Comparison of ENCODE assay signal across 1 cellular context in genomic region chr2:72759755-72760154, GRCh38.
TF ChIP-seq lines count a peak whose summit lies in the region.

No MANE protein-coding gene starts in this region.

TF ChIP-seq in HepG2, 621 proteins besides CTCF, POLR2A, EP300 and RAD21 (continued from another document):
- TF ChIP-seq GMEB2 (CRISPR knock-in tag; IDR thresholded peaks at IDR 0.05; ENCODE audit: low read depth) (no peak), ZNF788 (CRISPR knock-in tag; IDR thresholded peaks at IDR 0.05; ENCODE audit: borderline replicate concordance) (no peak), ZNF629 (CRISPR knock-in tag; conservative IDR thresholded peaks at IDR 0.05) (no peak), MTA1 (CRISPR knock-in tag; IDR thresholded peaks at IDR 0.05; ENCODE audit: borderline replicate concordance) (no peak), SP140L (CRISPR knock-in tag; IDR thresholded peaks at IDR 0.05; ENCODE audit: borderline replicate concordance) (no peak), SAP130 (CRISPR knock-in tag; IDR thresholded peaks at IDR 0.05; ENCODE audit: low read depth) (peak; percentile 23; the same call in 1 of the 2 replicates), ATF7-NPFF (CRISPR knock-in tag; IDR thresholded peaks at IDR 0.05; ENCODE audit: low read depth) (no peak), ZNF30 (CRISPR knock-in tag; IDR thresholded peaks at IDR 0.05) (no peak), PHB2 (IDR thresholded peaks at IDR 0.05; ENCODE audit: partially characterized antibody) (no peak), NCOA2 (CRISPR knock-in tag; IDR thresholded peaks at IDR 0.05) (0 out of 2 replicates have a peak, but pooled peaks have one; percentile 25), CEBPB (IDR thresholded peaks at IDR 0.05; ENCODE audit: borderline replicate concordance, low read depth, low read length) (peak; percentile 68; the same call in 1 of the 2 replicates), SALL1 (CRISPR knock-in tag; IDR thresholded peaks at IDR 0.05) (no peak), SOX5 (CRISPR knock-in tag; IDR thresholded peaks at IDR 0.05; ENCODE audit: borderline replicate concordance) (0 out of 2 replicates have a peak, but pooled peaks have one; percentile 15), KAT2B (IDR thresholded peaks at IDR 0.05; ENCODE audit: borderline replicate concordance, low read depth, low read length) (no peak), ZNF468 (CRISPR knock-in tag; IDR thresholded peaks at IDR 0.05) (no peak), ZSCAN30 (CRISPR knock-in tag; IDR thresholded peaks at IDR 0.05) (no peak)
